ENCODE assay signal across 9 cellular contexts in genomic region chr20:51801220-51801991, GRCh38. TPM values are rescaled to one million over a fixed set of nuclear protein-coding genes. Genes with fewer than 3 reads are reported as not detected.
DNase-seq lines count a peak whose midpoint lies in the region; ATAC-seq, FAIRE-seq and TF ChIP-seq lines count a peak whose summit lies in the region.
"Had no signal": no experiment of that assay in that cellular context is flagged by ENCODE, and none has a peak within 500 bp of the region (broad histone marks: within the 10 kb centered on the region; RNA-seq: fewer than 3 reads in every experiment).

No MANE protein-coding gene starts in this region.

- no peak overlapping the region for H3K27ac Mint-ChIP-seq in CD4-positive, alpha-beta T cell

- peak; percentile 37 for DNase-seq in GM13976 (ENCODE audit: low spot score)
- no peak for DNase-seq in SJSA1 (ENCODE audit: low read depth in 1 of 2, low spot score in 2 of 2)
- no peak for DNase-seq in foreskin keratinocyte
- DNase-seq in sigmoid colon = no peak
- DNase-seq in germinal center (ENCODE audit: low spot score) = no peak
- DNase-seq in activated CD8-positive, alpha-beta memory T cell treated with anti-CD3 and anti-CD28 coated beads, Interleukin-2, amount 50 U/mL, for 4 hours = no peak
- DNase-seq in CD4-positive, alpha-beta T cell = no peak
- no peak for DNase-seq in GM19239 (ENCODE audit: insufficient read length, low spot score)

- H3K36me3 Mint-ChIP-seq in CD4-positive, alpha-beta T cell (ENCODE audit: low read depth) = no peaks in the 10 kb centered on the region

- H3K9me3 ChIP-seq in SJSA1 (replicated peaks) = no peaks in the 10 kb centered on the region
- H3K9me3 ChIP-seq in sigmoid colon = no peaks in the 10 kb centered on the region
- no peaks in the 10 kb centered on the region for H3K9me3 ChIP-seq in CD4-positive, alpha-beta T cell (ENCODE audit: control insufficient read depth, low read length)

- no peaks in the 10 kb centered on the region for H3K9me3 Mint-ChIP-seq in CD4-positive, alpha-beta T cell

- H3K36me3 ChIP-seq in SJSA1 (no peaks in the 10 kb centered on the region), sigmoid colon (no peaks in the 10 kb centered on the region)

- H3K27ac ChIP-seq in SJSA1 = no peak overlapping the region
- H3K27ac ChIP-seq in foreskin keratinocyte = no peak overlapping the region
- no peak overlapping the region for H3K27ac ChIP-seq in sigmoid colon
- no peak overlapping the region for H3K27ac ChIP-seq in CD4-positive, alpha-beta T cell (ENCODE audit: low read depth, low read length)

- no peak for TF ChIP-seq POLR2A in sigmoid colon (IDR thresholded peaks at IDR 0.05)

- POLR2A ChIA-PET in CD4-positive, alpha-beta T cell (lab: Charles Lee) = no interaction called here

- intact Hi-C loops in sigmoid colon (cut with DNase I) = no loop called here
- intact Hi-C loops in CD4-positive, alpha-beta T cell (cut with DNase I, micrococcal nuclease) = no loop called here

- in situ Hi-C loops in GM13976 (cut with MboI; ENCODE audit: low sequenced_read_pairs, unreplicated experiment) = no loop called here

- H3K27me3 ChIP-seq in SJSA1 (replicated peaks) = no peaks in the 10 kb centered on the region
- H3K27me3 ChIP-seq in foreskin keratinocyte = peaks cover 60% of the 10 kb centered on the region
- peaks cover 19 to 54% (median 41%) of the 10 kb centered on the region in 3 donors for H3K27me3 ChIP-seq in sigmoid colon
- peaks cover 54% of the 10 kb centered on the region for H3K27me3 ChIP-seq in CD4-positive, alpha-beta T cell (ENCODE audit: control insufficient read depth, insufficient read depth, low read length)

- H3K27me3 Mint-ChIP-seq in CD4-positive, alpha-beta T cell = peaks cover 76% of the 10 kb centered on the region

- no peak overlapping the region for H3K4me3 Mint-ChIP-seq in CD4-positive, alpha-beta T cell

- H3K4me1 Mint-ChIP-seq in CD4-positive, alpha-beta T cell (ENCODE audit: low read depth) = peaks cover 14% of the 10 kb centered on the region

- no peak for ATAC-seq in foreskin keratinocyte
- no peak for ATAC-seq in CD4-positive, alpha-beta T cell (ENCODE audit: poor library complexity)

- no peak for TF ChIP-seq CTCF in GM13976 (IDR thresholded peaks at IDR 0.05; ENCODE audit: borderline replicate concordance, control extremely low read depth, extremely low read depth, insufficient read depth, missing control alignments)
- TF ChIP-seq CTCF in foreskin keratinocyte (conservative IDR thresholded peaks at IDR 0.05) = peak; percentile 33
- no peak for TF ChIP-seq CTCF in sigmoid colon (IDR thresholded peaks at IDR 0.05)
- TF ChIP-seq CTCF in CD4-positive, alpha-beta T cell (IDR thresholded peaks at IDR 0.05) = no peak

- 1 to 2% methylated on average over 53 of the region's 53 CpGs for WGBS in sigmoid colon, 2 donors

- TF ChIP-seq EP300 in sigmoid colon (IDR thresholded peaks at IDR 0.05) = no peak

- FAIRE-seq in GM19239 (lab: Jason Lieb, UNC) = no peak
- FAIRE-seq: colon had no signal

- H3K4me1 ChIP-seq in SJSA1 (replicated peaks) (peaks cover 11% of the 10 kb centered on the region), foreskin keratinocyte (no peaks in the 10 kb centered on the region), sigmoid colon (peaks cover 0 to 30% (median 24%) of the 10 kb centered on the region in 4 donors)

- peak overlapping the region; percentile 39 for H3K4me3 ChIP-seq in SJSA1
- H3K4me3 ChIP-seq in sigmoid colon = peak overlapping the region in 3 of 4 donors; percentile 28 to 45 (median 42)

- CTCF ChIA-PET in CD4-positive, alpha-beta T cell (lab: Charles Lee) = no interaction called here

RNA-seq across cellular contexts. Expression of gene SALL4, which starts 0.9 kb away (rescaled TPM):
- total RNA-seq in SJSA1 (2014; rRNA removed; shearing (Covaris generic)) = 0.79 and 2.3 TPM in 2 replicates
- total RNA-seq in foreskin keratinocyte (0.32 and 0.68 TPM in 2 replicates), sigmoid colon (1 to 10 TPM in 1 of 4 donors, not detected in 3; 3.0 TPM)
- polyA plus RNA-seq in foreskin keratinocyte (0.10 and 0.29 TPM in 2 replicates), sigmoid colon (under 1 TPM in 2 of 3 donors, not detected in 1; 0.12 to 0.60 TPM)
- total RNA-seq in CD4-positive, alpha-beta T cell = under 1 TPM; 0.05 to 0.08 TPM

RNA-seq across cellular contexts. Expression of gene ATP9A, which starts 33.2 kb away (rescaled TPM):
- 3.2 and 5.9 TPM in 2 replicates for total RNA-seq in SJSA1 (2014; rRNA removed; shearing (Covaris generic))
- total RNA-seq in foreskin keratinocyte (5.9 and 8.7 TPM in 2 replicates), sigmoid colon (10 to 100 TPM; 31.0 to 34.8 (median 34.4) TPM)
- polyA plus RNA-seq in foreskin keratinocyte (1.1 and 1.7 TPM in 2 replicates), sigmoid colon (10 to 100 TPM in 1 of 3 donors, 1 to 10 TPM in 2; 4.2 to 17.3 (median 5.3) TPM)
- total RNA-seq in CD4-positive, alpha-beta T cell = under 1 TPM; 0.11 to 0.19 TPM
